Comparison of ENCODE assay signal across 33 cellular contexts in genomic region chr1:73273886-73274285, GRCh38.
"Had no signal": no experiment of that assay in that cellular context is flagged by ENCODE, and none has a peak within 500 bp of the region (broad histone marks: within the 10 kb centered on the region; RNA-seq: fewer than 3 reads in every experiment).

No MANE protein-coding gene starts in this region.

- FAIRE-seq: astrocyte, bronchial epithelial cell, colon had no signal

- H3K4me3 ChIP-seq: adrenal gland, ascending aorta, body of pancreas, breast epithelium, cardiac muscle cell had no signal

- H3K36me3 ChIP-seq: adrenal gland, ascending aorta, brain microvascular endothelial cell, breast epithelium, cardiac muscle cell had no signal

- DNase-seq: activated effector memory CD4-positive, alpha-beta T cell treated with anti-CD3 and anti-CD28 coated beads, Interleukin-2, amount 50 U/mL, for 16 hours; activated effector memory CD4-positive, alpha-beta T cell treated with Interleukin-2 at 50 U/mL for 16 hours; activated gamma-delta T cell; activated gamma-delta T cell treated with Interleukin-2 at 50 U/mL for 16 hours; activated naive CD4-positive, alpha-beta T cell; activated naive CD4-positive, alpha-beta T cell treated with anti-CD3 and anti-CD28 coated beads for 36 hours; activated naive CD4-positive, alpha-beta T cell treated with anti-CD3 and anti-CD28 coated beads, Interleukin-2, amount 10 ng/mL, durations not matched to agents 7 days and 5 days; activated naive CD4-positive, alpha-beta T cell treated with anti-CD3 and anti-CD28 coated beads, Interleukin-2, amount 50 U/mL, for 16 hours; activated naive CD4-positive, alpha-beta T cell treated with Interleukin-2 at 50 U/mL for 16 hours; activated naive CD8-positive, alpha-beta T cell treated with anti-CD3 and anti-CD28 coated beads for 36 hours; activated naive CD8-positive, alpha-beta T cell treated with anti-CD3 and anti-CD28 coated beads, Interleukin-2, amount 10 ng/mL, durations not matched to agents 7 days and 5 days; activated naive CD8-positive, alpha-beta T cell treated with anti-CD3 and anti-CD28 coated beads, Interleukin-2, amount 50 U/mL, for 24 hours; activated T-cell treated with anti-CD3 and anti-CD28 coated beads, Interleukin-2, amount 50 U/mL, for 4 hours; activated T-cell treated with anti-CD3 and anti-CD28 coated beads, Interleukin-2, amount 50 U/mL, for 48 hours; activated T-cell treated with anti-CD3 and anti-CD28 coated beads, Interleukin-2, amount 50 U/mL, for 72 hours; adrenal gland; amniotic stem cell; amygdala; anterior cingulate cortex; aorta; body of pancreas; brain microvascular endothelial cell; caudate nucleus; central memory CD4-positive, alpha-beta T cell; cerebellar nuclear complex had no signal

- H3K9me3 ChIP-seq: adrenal gland, ascending aorta, body of pancreas had no signal

- H3K4me1 ChIP-seq: adrenal gland, ascending aorta, body of pancreas, breast epithelium had no signal

- H3K27ac ChIP-seq: adrenal gland, ascending aorta, body of pancreas, brain microvascular endothelial cell, breast epithelium, cardiac muscle cell had no signal

- ATAC-seq: activated naive CD4-positive, alpha-beta T cell treated with anti-CD3 and anti-CD28 coated beads, Interleukin-2, amount 50 U/mL, for 72 hours; activated naive CD8-positive, alpha-beta T cell treated with anti-CD3 and anti-CD28 coated beads, Interleukin-2, amount 50 U/mL, for 24 hours; activated T-cell treated with anti-CD3 and anti-CD28 coated beads, Interleukin-2, amount 50 U/mL, for 4 hours; activated T-cell treated with anti-CD3 and anti-CD28 coated beads, Interleukin-2, amount 50 U/mL, for 72 hours; activated T-helper 17 cell treated with anti-CD3 and anti-CD28 coated beads, Interleukin-2, amount 50 U/mL, for 72 hours; body of pancreas had no signal

- H3K27me3 ChIP-seq: adrenal gland, ascending aorta, body of pancreas, brain microvascular endothelial cell, breast epithelium had no signal
